In genomic region chr5:142824391-142824790, GRCh38 we compare ENCODE assay signal across 25 cellular contexts.
"Had no signal": no experiment of that assay in that cellular context is flagged by ENCODE, and none has a peak within 500 bp of the region (broad histone marks: within the 10 kb centered on the region; RNA-seq: fewer than 3 reads in every experiment).

No MANE protein-coding gene starts in this region.

- H3K4me3 Mint-ChIP-seq: activated CD4-positive, alpha-beta memory T cell treated with anti-CD3 and anti-CD28 coated beads, Interleukin-2, amount 10 ng/mL, durations not matched to agents 7 days and 5 days; activated naive CD8-positive, alpha-beta T cell treated with anti-CD3 and anti-CD28 coated beads, Interleukin-2, amount 10 ng/mL, durations not matched to agents 7 days and 5 days; endodermal cell; naive B cell; T-cell had no signal

- H3K27me3 Mint-ChIP-seq: activated CD4-positive, alpha-beta memory T cell treated with anti-CD3 and anti-CD28 coated beads, Interleukin-2, amount 10 ng/mL, durations not matched to agents 7 days and 5 days; activated naive CD8-positive, alpha-beta T cell treated with anti-CD3 and anti-CD28 coated beads, Interleukin-2, amount 10 ng/mL, durations not matched to agents 7 days and 5 days; naive B cell; progenitor cell of endocrine pancreas; T-cell had no signal

- H3K27me3 ChIP-seq: brain microvascular endothelial cell, gastroesophageal sphincter, heart right ventricle, right atrium auricular region, upper lobe of left lung had no signal

- H3K4me3 ChIP-seq: gastroesophageal sphincter, lung, right atrium auricular region, SK-N-MC, upper lobe of left lung had no signal

- H3K27ac Mint-ChIP-seq: activated naive CD8-positive, alpha-beta T cell treated with anti-CD3 and anti-CD28 coated beads, Interleukin-2, amount 10 ng/mL, durations not matched to agents 7 days and 5 days; endodermal cell; progenitor cell of endocrine pancreas; T-cell had no signal

- H3K36me3 ChIP-seq: brain microvascular endothelial cell, gastroesophageal sphincter, heart right ventricle, right atrium auricular region, upper lobe of left lung had no signal

- ATAC-seq: gastroesophageal sphincter, left colon, T-cell had no signal

- H3K9me3 ChIP-seq: right atrium auricular region, upper lobe of left lung had no signal

- H3K27ac ChIP-seq: brain microvascular endothelial cell, SK-N-MC, upper lobe of left lung had no signal

- DNase-seq: activated CD4-positive, alpha-beta memory T cell treated with anti-CD3 and anti-CD28 coated beads, Interleukin-2, amount 10 ng/mL, durations not matched to agents 7 days and 5 days; activated CD8-positive, alpha-beta memory T cell treated with anti-CD3 and anti-CD28 coated beads, Interleukin-2, amount 50 U/mL, for 4 hours; activated naive CD4-positive, alpha-beta T cell; activated naive CD8-positive, alpha-beta T cell treated with anti-CD3 and anti-CD28 coated beads, Interleukin-2, amount 10 ng/mL, durations not matched to agents 7 days and 5 days; activated T-cell treated with anti-CD3 and anti-CD28 coated beads, Interleukin-2, amount 50 U/mL, for 48 hours; anterior cingulate cortex; brain microvascular endothelial cell; endodermal cell; erythroblast; heart right ventricle; left colon; midbrain; naive B cell; occipital lobe; stimulated activated CD4-positive, alpha-beta T cell treated with anti-CD3 and anti-CD28 coated beads, Interleukin-2, amount 100 ng/mL, for 48 hours; stimulated activated naive CD4-positive, alpha-beta T cell; substantia nigra; T-cell; T-helper 9 cell; upper lobe of left lung had no signal

- H3K9me3 Mint-ChIP-seq: activated CD4-positive, alpha-beta memory T cell treated with anti-CD3 and anti-CD28 coated beads, Interleukin-2, amount 10 ng/mL, durations not matched to agents 7 days and 5 days; endodermal cell; naive B cell had no signal
